ENCODE assay signal across 16 cellular contexts in genomic region chr2:25454824-25455611, GRCh38.
DNase-seq lines count a peak whose midpoint lies in the region; ATAC-seq and TF ChIP-seq lines count a peak whose summit lies in the region.
"Had no signal": no experiment of that assay in that cellular context is flagged by ENCODE, and none has a peak within 500 bp of the region (broad histone marks: within the 10 kb centered on the region; RNA-seq: fewer than 3 reads in every experiment).

No MANE protein-coding gene starts in this region.

- no peak for TF ChIP-seq CTCF in hepatocyte (IDR thresholded peaks at IDR 0.05; ENCODE audit: poor library complexity)
- no peak for TF ChIP-seq CTCF in sigmoid colon (IDR thresholded peaks at IDR 0.05)
- no peak for TF ChIP-seq CTCF in natural killer cell (IDR thresholded peaks at IDR 0.05)

- intact Hi-C loops in sigmoid colon (cut with DNase I), result no loop called here
- intact Hi-C loops in natural killer cell (cut with micrococcal nuclease), result no loop called here

- no peak for ATAC-seq in stimulated activated naive CD8-positive, alpha-beta T cell treated with anti-CD3 and anti-CD28 coated beads, Interleukin-15, amount 100 ng/mL, for 72 hours
- no peak for ATAC-seq in stimulated activated naive CD8-positive, alpha-beta T cell treated with anti-CD3 and anti-CD28 coated beads, Interleukin-15, Interleukin-2, amounts not matched to agents 100 U/mL and 50 U/mL, for 24 hours
- ATAC-seq in natural killer cell, result no peak
- ATAC-seq: Panc1 had no signal

- H2AFZ ChIP-seq in hepatocyte, result no peak overlapping the region

- no peaks in the 10 kb centered on the region for H3K27me3 Mint-ChIP-seq in T-helper 2 cell treated with Interferon-gamma antibody and Interleukin-4, amounts not matched to agents 5 μg/mL and 100 μg/mL, for 36 hours (ENCODE audit: low read depth)
- no peaks in the 10 kb centered on the region for H3K27me3 Mint-ChIP-seq in stimulated activated naive CD8-positive, alpha-beta T cell treated with anti-CD3 and anti-CD28 coated beads, Interleukin-15, amount 100 ng/mL, for 72 hours
- H3K27me3 Mint-ChIP-seq in natural killer cell (ENCODE audit: low read depth in 2 of 2), result no peaks in the 10 kb centered on the region

- H3K9me3 Mint-ChIP-seq in T-helper 2 cell treated with Interferon-gamma antibody and Interleukin-4, amounts not matched to agents 5 μg/mL and 100 μg/mL, for 36 hours, result no peaks in the 10 kb centered on the region
- H3K9me3 Mint-ChIP-seq in stimulated activated naive CD8-positive, alpha-beta T cell treated with anti-CD3 and anti-CD28 coated beads, Interleukin-15, amount 100 ng/mL, for 72 hours, result peaks cover 0 to 5% of the 10 kb centered on the region in 2 donors
- H3K9me3 Mint-ChIP-seq in natural killer cell, result no peaks in the 10 kb centered on the region

- H3K9me3 ChIP-seq in hepatocyte (ENCODE audit: low read depth) (no peaks in the 10 kb centered on the region), sigmoid colon (no peaks in the 10 kb centered on the region)
- H3K9me3 ChIP-seq: BLaER1 treated with 17β-estradiol and CSF1 and Interleukin-3, amounts not matched to agents 10 nM and 100 nM had no signal

- 72% methylated on average over 9 of the region's 9 CpGs for WGBS in hepatocyte (ENCODE audit: low lambda C conversion rate, missing lambda C conversion rate)
- WGBS in sigmoid colon, 2 donors, result 92 to 97% methylated on average over 9 of the region's 9 CpGs

- H3K4me3 ChIP-seq in hepatocyte (no peak overlapping the region), sigmoid colon (no peak overlapping the region)
- H3K4me3 ChIP-seq: BLaER1 treated with 17β-estradiol and CSF1 and Interleukin-3, amounts not matched to agents 10 nM and 100 nM had no signal

- H3K27ac Mint-ChIP-seq in T-helper 2 cell treated with Interferon-gamma antibody and Interleukin-4, amounts not matched to agents 5 μg/mL and 100 μg/mL, for 36 hours, result peak overlapping the region; percentile 74
- peak overlapping the region; percentile 59 to 70 for H3K27ac Mint-ChIP-seq in stimulated activated naive CD8-positive, alpha-beta T cell treated with anti-CD3 and anti-CD28 coated beads, Interleukin-15, amount 100 ng/mL, for 72 hours
- no peak overlapping the region for H3K27ac Mint-ChIP-seq in natural killer cell

- H3K4me1 ChIP-seq in hepatocyte (ENCODE audit: insufficient read depth) (peaks cover 11% of the 10 kb centered on the region), sigmoid colon (peaks cover 0 to 19% (median 11%) of the 10 kb centered on the region in 4 donors)

- H4K20me1 ChIP-seq in hepatocyte (ENCODE audit: insufficient read depth, poor library complexity, severe bottlenecking), result no peaks in the 10 kb centered on the region
- H4K20me1 ChIP-seq: BLaER1 treated with 17β-estradiol and CSF1 and Interleukin-3, amounts not matched to agents 10 nM and 100 nM had no signal

- TF ChIP-seq POLR2A in sigmoid colon (IDR thresholded peaks at IDR 0.05), result no peak

- no peak for DNase-seq in T-helper 2 cell treated with Interferon-gamma antibody and Interleukin-4, amounts not matched to agents 5 μg/mL and 100 μg/mL, for 36 hours (ENCODE audit: low spot score)
- DNase-seq in T-helper 2 cell (no peak), hepatocyte (ENCODE audit: low spot score) (peak; percentile 13), sigmoid colon (no peak), natural killer cell (no peak)
- no peak for DNase-seq in stimulated activated naive CD8-positive, alpha-beta T cell treated with anti-CD3 and anti-CD28 coated beads, Interleukin-15, amount 100 ng/mL, for 72 hours
- DNase-seq in stimulated activated naive CD8-positive, alpha-beta T cell treated with anti-CD3 and anti-CD28 coated beads, Interleukin-15, Interleukin-2, amounts not matched to agents 100 U/mL and 50 U/mL, for 24 hours, result no peak
- DNase-seq in stimulated activated CD4-positive, alpha-beta T cell treated with anti-CD3 and anti-CD28 coated beads, Interleukin-4, amount 100 ng/mL, for 24 hours, result no peak
- DNase-seq: 8988T, Karpas-422, MM.1S, NCI-H1105, NCI-H1694 treated with DMSO at 0.1 percent for 48 hours, NCI-H446 treated with DMSO at 0.1 percent for 48 hours had no signal

- H3K27ac ChIP-seq in hepatocyte (peak overlapping the region; percentile 82), sigmoid colon (no peak overlapping the region)
- H3K27ac ChIP-seq: BLaER1 treated with 17β-estradiol and CSF1 and Interleukin-3, amounts not matched to agents 10 nM and 100 nM had no signal

- no peaks in the 10 kb centered on the region for H3K9me2 ChIP-seq in hepatocyte (replicated peaks; ENCODE audit: insufficient read depth)

- H3K36me3 ChIP-seq in hepatocyte (replicated peaks; ENCODE audit: insufficient read depth, low read depth) (no peaks in the 10 kb centered on the region), sigmoid colon (no peaks in the 10 kb centered on the region)

- no peak overlapping the region for H3K4me3 Mint-ChIP-seq in T-helper 2 cell treated with Interferon-gamma antibody and Interleukin-4, amounts not matched to agents 5 μg/mL and 100 μg/mL, for 36 hours
- no peak overlapping the region for H3K4me3 Mint-ChIP-seq in stimulated activated naive CD8-positive, alpha-beta T cell treated with anti-CD3 and anti-CD28 coated beads, Interleukin-15, amount 100 ng/mL, for 72 hours
- H3K4me3 Mint-ChIP-seq in natural killer cell, result no peak overlapping the region

- H3K4me2 ChIP-seq in hepatocyte, result peak overlapping the region; percentile 9
- H3K4me2 ChIP-seq: BLaER1 treated with 17β-estradiol and CSF1 and Interleukin-3, amounts not matched to agents 10 nM and 100 nM had no signal

- H3K79me2 ChIP-seq in hepatocyte, result no peaks in the 10 kb centered on the region

- peaks cover 35% of the 10 kb centered on the region for H3K4me1 Mint-ChIP-seq in T-helper 2 cell treated with Interferon-gamma antibody and Interleukin-4, amounts not matched to agents 5 μg/mL and 100 μg/mL, for 36 hours (ENCODE audit: low read depth)
- peaks cover 37% of the 10 kb centered on the region for H3K4me1 Mint-ChIP-seq in stimulated activated naive CD8-positive, alpha-beta T cell treated with anti-CD3 and anti-CD28 coated beads, Interleukin-15, amount 100 ng/mL, for 72 hours
- H3K4me1 Mint-ChIP-seq in natural killer cell, result no peaks in the 10 kb centered on the region

- peaks cover 22% of the 10 kb centered on the region for H3K36me3 Mint-ChIP-seq in T-helper 2 cell treated with Interferon-gamma antibody and Interleukin-4, amounts not matched to agents 5 μg/mL and 100 μg/mL, for 36 hours (ENCODE audit: low read depth)
- peaks cover 9% of the 10 kb centered on the region for H3K36me3 Mint-ChIP-seq in natural killer cell

- no peaks in the 10 kb centered on the region for H3K27me3 ChIP-seq in hepatocyte
- H3K27me3 ChIP-seq in sigmoid colon, result no peaks in the 10 kb centered on the region
- H3K27me3 ChIP-seq: BLaER1 treated with 17β-estradiol and CSF1 and Interleukin-3, amounts not matched to agents 10 nM and 100 nM had no signal

- TF ChIP-seq EP300 in sigmoid colon (IDR thresholded peaks at IDR 0.05), result no peak

Comparison
In these comparisons a context has a peak if more than half of its experiments do, and no peak if none do; other contexts are left out.
1. H3K27ac Mint-ChIP-seq: peak in T-helper 2 cell treated with Interferon-gamma antibody and Interleukin-4, amounts not matched to agents 5 μg/mL and 100 μg/mL, for 36 hours (single experiment) and stimulated activated naive CD8-positive, alpha-beta T cell treated with anti-CD3 and anti-CD28 coated beads, Interleukin-15, amount 100 ng/mL, for 72 hours (2 of 2); none in natural killer cell (0 of 2).